In the genomic region with DNA sequence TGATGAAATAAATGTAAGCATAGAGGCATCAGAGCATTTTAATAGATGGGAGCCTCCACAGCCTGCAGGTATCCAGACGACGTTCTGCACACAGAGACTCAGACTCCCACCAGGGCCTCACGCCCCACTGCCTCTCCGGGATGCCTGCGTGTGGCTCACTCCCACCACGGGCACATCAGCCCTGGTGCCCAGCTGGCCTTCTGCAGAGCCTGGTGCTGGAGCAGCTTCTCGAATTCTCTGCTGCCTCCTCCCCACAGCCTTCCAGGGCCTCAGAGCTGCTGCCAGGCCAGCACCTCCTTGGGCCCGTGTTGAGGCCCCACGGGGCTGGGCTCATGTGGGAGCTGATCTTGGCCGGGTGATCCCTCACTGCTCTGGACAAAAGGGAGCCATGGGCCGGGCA, we compare ENCODE assay signal across 2 cellular contexts.
TF ChIP-seq lines count a peak whose summit lies in the region.

No MANE protein-coding gene starts in this region.

TF ChIP-seq in IMR-90, 13 proteins besides CTCF, POLR2A, EP300 and RAD21 (continued from another document):
- TF ChIP-seq BHLHE40 (IDR thresholded peaks at IDR 0.05; ENCODE audit: low read depth, low read length) (no peak), RCOR1 (IDR thresholded peaks at IDR 0.05; ENCODE audit: insufficient replicate concordance, low read length) (no peak), MXI1 (IDR thresholded peaks at IDR 0.05; ENCODE audit: borderline replicate concordance, low read depth, low read length) (no peak), FOS (IDR thresholded peaks at IDR 0.05; ENCODE audit: low read depth, low read length) (no peak), CEBPB (IDR thresholded peaks at IDR 0.05; ENCODE audit: low read depth, low read length) (no peak), MAFK (IDR thresholded peaks at IDR 0.05; ENCODE audit: low read depth, low read length) (no peak), RFX5 (IDR thresholded peaks at IDR 0.05; ENCODE audit: low read depth, low read length) (no peak), NFE2L2 (IDR thresholded peaks at IDR 0.05; ENCODE audit: low read depth, low read length) (no peak), MAZ (IDR thresholded peaks at IDR 0.05; ENCODE audit: borderline replicate concordance, low read depth, low read length) (no peak)
- TF ChIP-seq, protein P1, sequence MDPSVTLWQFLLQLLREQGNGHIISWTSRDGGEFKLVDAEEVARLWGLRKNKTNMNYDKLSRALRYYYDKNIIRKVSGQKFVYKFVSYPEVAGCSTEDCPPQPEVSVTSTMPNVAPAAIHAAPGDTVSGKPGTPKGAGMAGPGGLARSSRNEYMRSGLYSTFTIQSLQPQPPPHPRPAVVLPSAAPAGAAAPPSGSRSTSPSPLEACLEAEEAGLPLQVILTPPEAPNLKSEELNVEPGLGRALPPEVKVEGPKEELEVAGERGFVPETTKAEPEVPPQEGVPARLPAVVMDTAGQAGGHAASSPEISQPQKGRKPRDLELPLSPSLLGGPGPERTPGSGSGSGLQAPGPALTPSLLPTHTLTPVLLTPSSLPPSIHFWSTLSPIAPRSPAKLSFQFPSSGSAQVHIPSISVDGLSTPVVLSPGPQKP (IDR thresholded peaks at IDR 0.05; ENCODE audit: borderline replicate concordance, low read depth, low read length): no peak

TF ChIP-seq in neural cell, 6 proteins besides CTCF, POLR2A, EP300 and RAD21 (continued from another document):
- TF ChIP-seq, protein P2, sequence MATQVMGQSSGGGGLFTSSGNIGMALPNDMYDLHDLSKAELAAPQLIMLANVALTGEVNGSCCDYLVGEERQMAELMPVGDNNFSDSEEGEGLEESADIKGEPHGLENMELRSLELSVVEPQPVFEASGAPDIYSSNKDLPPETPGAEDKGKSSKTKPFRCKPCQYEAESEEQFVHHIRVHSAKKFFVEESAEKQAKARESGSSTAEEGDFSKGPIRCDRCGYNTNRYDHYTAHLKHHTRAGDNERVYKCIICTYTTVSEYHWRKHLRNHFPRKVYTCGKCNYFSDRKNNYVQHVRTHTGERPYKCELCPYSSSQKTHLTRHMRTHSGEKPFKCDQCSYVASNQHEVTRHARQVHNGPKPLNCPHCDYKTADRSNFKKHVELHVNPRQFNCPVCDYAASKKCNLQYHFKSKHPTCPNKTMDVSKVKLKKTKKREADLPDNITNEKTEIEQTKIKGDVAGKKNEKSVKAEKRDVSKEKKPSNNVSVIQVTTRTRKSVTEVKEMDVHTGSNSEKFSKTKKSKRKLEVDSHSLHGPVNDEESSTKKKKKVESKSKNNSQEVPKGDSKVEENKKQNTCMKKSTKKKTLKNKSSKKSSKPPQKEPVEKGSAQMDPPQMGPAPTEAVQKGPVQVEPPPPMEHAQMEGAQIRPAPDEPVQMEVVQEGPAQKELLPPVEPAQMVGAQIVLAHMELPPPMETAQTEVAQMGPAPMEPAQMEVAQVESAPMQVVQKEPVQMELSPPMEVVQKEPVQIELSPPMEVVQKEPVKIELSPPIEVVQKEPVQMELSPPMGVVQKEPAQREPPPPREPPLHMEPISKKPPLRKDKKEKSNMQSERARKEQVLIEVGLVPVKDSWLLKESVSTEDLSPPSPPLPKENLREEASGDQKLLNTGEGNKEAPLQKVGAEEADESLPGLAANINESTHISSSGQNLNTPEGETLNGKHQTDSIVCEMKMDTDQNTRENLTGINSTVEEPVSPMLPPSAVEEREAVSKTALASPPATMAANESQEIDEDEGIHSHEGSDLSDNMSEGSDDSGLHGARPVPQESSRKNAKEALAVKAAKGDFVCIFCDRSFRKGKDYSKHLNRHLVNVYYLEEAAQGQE (IDR thresholded peaks at IDR 0.05; ENCODE audit: borderline replicate concordance): no peak
